ENCODE assay signal across 12 cellular contexts in genomic region chr11:1531961-1532586, GRCh38. TPM values are rescaled to one million over a fixed set of nuclear protein-coding genes. Genes with fewer than 3 reads are reported as not detected.
DNase-seq lines count a peak whose midpoint lies in the region; ATAC-seq and TF ChIP-seq lines count a peak whose summit lies in the region.
"Had no signal": no experiment of that assay in that cellular context is flagged by ENCODE, and none has a peak within 500 bp of the region (broad histone marks: within the 10 kb centered on the region; RNA-seq: fewer than 3 reads in every experiment).

No MANE protein-coding gene starts in this region.

- no peak overlapping the region for H3K4me3 ChIP-seq in right atrium auricular region
- peak overlapping the region; percentile 33 to 65 (median 38) for H3K4me3 ChIP-seq in skeletal muscle tissue (ENCODE audit: low read length in 3 of 3)
- H3K4me3 ChIP-seq: colonic mucosa had no signal

- no peaks in the 10 kb centered on the region for H3K9me3 ChIP-seq in right atrium auricular region
- H3K9me3 ChIP-seq in skeletal muscle tissue (ENCODE audit: control insufficient read depth in 3 of 3, low read length in 3 of 3) = no peaks in the 10 kb centered on the region
- H3K9me3 ChIP-seq: Caco-2, colonic mucosa had no signal

- H3K36me3 ChIP-seq in right atrium auricular region (no peaks in the 10 kb centered on the region), skeletal muscle tissue (ENCODE audit: control insufficient read depth in 3 of 3, insufficient read depth in 3 of 3, low read length in 3 of 3) (peaks cover 5 to 9% (median 6%) of the 10 kb centered on the region in 3 donors)
- H3K36me3 ChIP-seq: colonic mucosa had no signal

- DNase-seq in GM03348 (ENCODE audit: low spot score) = peak; percentile 92
- peak; percentile 68 for DNase-seq in right atrium auricular region (ENCODE audit: low spot score)
- no peak for DNase-seq in OCI-M2 (lab: John Stamatoyannopoulos, UW; ENCODE audit: unreplicated experiment)
- no peak for DNase-seq in superior temporal gyrus (ENCODE audit: extremely low spot score)
- DNase-seq: Caco-2; colonic mucosa; stimulated activated CD4-positive, alpha-beta T cell treated with anti-CD3 and anti-CD28 coated beads, Interleukin-12 subunit alpha, Interleukin-12 subunit beta, amount 100 ng/mL, for 4 hours; stimulated activated naive CD8-positive, alpha-beta T cell treated with anti-CD3 and anti-CD28 coated beads, Interleukin-15, amount 100 ng/mL, for 72 hours had no signal

- TF ChIP-seq CTCF in brain (conservative IDR thresholded peaks at IDR 0.05) (no peak), right atrium auricular region (IDR thresholded peaks at IDR 0.05) (peak in 1 of 2 donors; percentile 13)

- H3K27ac ChIP-seq in right atrium auricular region = peak overlapping the region; percentile 83 to 87
- peak overlapping the region; percentile 81 for H3K27ac ChIP-seq in skeletal muscle tissue (ENCODE audit: low read depth, low read length)
- H3K27ac ChIP-seq: colonic mucosa had no signal

- H3K9ac ChIP-seq in skeletal muscle tissue (ENCODE audit: low read depth in 1 of 3, low read length in 3 of 3) = peak overlapping the region; percentile 34 to 83 (median 65)

- peaks cover 31% of the 10 kb centered on the region for H3K4me1 Mint-ChIP-seq in brain

- ATAC-seq in HG03095 (IDR thresholded peaks at IDR 0.05; ENCODE audit: unreplicated experiment) (no peak), HG03039 (IDR thresholded peaks at IDR 0.05; ENCODE audit: unreplicated experiment) (no peak)
- ATAC-seq: stimulated activated naive CD8-positive, alpha-beta T cell treated with anti-CD3 and anti-CD28 coated beads, Interleukin-15, amount 100 ng/mL, for 72 hours had no signal

- H3K27me3 ChIP-seq in right atrium auricular region = no peaks in the 10 kb centered on the region
- H3K27me3 ChIP-seq in skeletal muscle tissue (ENCODE audit: control insufficient read depth in 3 of 3, insufficient read depth in 3 of 3, low read length in 3 of 3) = no peaks in the 10 kb centered on the region
- H3K27me3 ChIP-seq: colonic mucosa had no signal

- H3K27ac Mint-ChIP-seq in brain = peak overlapping the region; percentile 89 to 98 (median 97)

- H3K4me1 ChIP-seq in right atrium auricular region (peaks cover 4 to 94% of the 10 kb centered on the region in 2 donors), skeletal muscle tissue (ENCODE audit: control insufficient read depth in 3 of 3, insufficient read depth in 3 of 3, low read length in 3 of 3) (peaks cover 65 to 84% (median 84%) of the 10 kb centered on the region in 3 donors)
- H3K4me1 ChIP-seq: Caco-2 had no signal

- H3K9me3 Mint-ChIP-seq in brain = no peaks in the 10 kb centered on the region
- H3K9me3 Mint-ChIP-seq: stimulated activated naive CD8-positive, alpha-beta T cell treated with anti-CD3 and anti-CD28 coated beads, Interleukin-15, amount 100 ng/mL, for 72 hours had no signal

- H3K27me3 Mint-ChIP-seq in brain = peaks cover 3% of the 10 kb centered on the region
- H3K27me3 Mint-ChIP-seq: stimulated activated naive CD8-positive, alpha-beta T cell treated with anti-CD3 and anti-CD28 coated beads, Interleukin-15, amount 100 ng/mL, for 72 hours had no signal

- peak overlapping the region in 3 of 5 experiments; percentile 42 to 65 (median 51) for H3K4me3 Mint-ChIP-seq in brain
- H3K4me3 Mint-ChIP-seq: stimulated activated naive CD8-positive, alpha-beta T cell treated with anti-CD3 and anti-CD28 coated beads, Interleukin-15, amount 100 ng/mL, for 72 hours had no signal

- no peaks in the 10 kb centered on the region for H3K36me3 Mint-ChIP-seq in brain

RNA-seq across cellular contexts. Expression of gene DUSP8, which starts 40.0 kb away (rescaled TPM):
- 29.6 TPM for polyA plus RNA-seq in brain (ENCODE audit: insufficient read depth, low read depth, low replicate concordance)
- total RNA-seq in right atrium auricular region = 10 to 100 TPM in 1 of 2 donors, 1 to 10 TPM in 1; 4.4 to 24.5 TPM
- total RNA-seq in skeletal muscle tissue = 0.52 TPM

RNA-seq across cellular contexts. Expression of gene MOB2, which starts 45.5 kb away (rescaled TPM):
- polyA plus RNA-seq in brain (ENCODE audit: insufficient read depth, low read depth, low replicate concordance) = 37.6 TPM
- total RNA-seq in right atrium auricular region = 10 to 100 TPM; 22.0 to 27.9 TPM
- 18.3 TPM for total RNA-seq in skeletal muscle tissue

RNA-seq across cellular contexts. Expression of gene KRTAP5-1, which starts 53.0 kb away (rescaled TPM):
- polyA plus RNA-seq in brain (ENCODE audit: insufficient read depth, low read depth, low replicate concordance) = not detected
- not detected for total RNA-seq in right atrium auricular region
- not detected for total RNA-seq in skeletal muscle tissue
- total RNA-seq: Caco-2, colonic mucosa had no signal

Comparison
In these comparisons a context has a peak if more than half of its experiments do, and no peak if none do; other contexts are left out.
1. DNase-seq: peak in GM03348 (single experiment) and right atrium auricular region (single experiment); none in OCI-M2 (single experiment) and superior temporal gyrus (single experiment).
2. H3K4me3 ChIP-seq: peak in skeletal muscle tissue (3 of 3); none in right atrium auricular region (0 of 2).